Comparison of ENCODE assay signal across 9 cellular contexts in genomic region chr1:228004331-228004871, GRCh38. TPM values are rescaled to one million over a fixed set of nuclear protein-coding genes. Genes with fewer than 3 reads are reported as not detected.
DNase-seq lines count a peak whose midpoint lies in the region; ATAC-seq and TF ChIP-seq lines count a peak whose summit lies in the region.
"Had no signal": no experiment of that assay in that cellular context is flagged by ENCODE, and none has a peak within 500 bp of the region (broad histone marks: within the 10 kb centered on the region; RNA-seq: fewer than 3 reads in every experiment).

No MANE protein-coding gene starts in this region.

- peak in 1 of 2 experiments; percentile 26 for DNase-seq in Caco-2
- no peak for DNase-seq in RWPE2 (ENCODE audit: low spot score)
- no peak for DNase-seq in heart left ventricle
- peak in 1 of 2 donors; percentile 30 for DNase-seq in stimulated activated naive CD8-positive, alpha-beta T cell treated with anti-CD3 and anti-CD28 coated beads, Interleukin-15, amount 100 ng/mL, for 72 hours
- no peak for DNase-seq in globus pallidus (ENCODE audit: low spot score)
- no peak for DNase-seq in CD14-positive monocyte (ENCODE audit: low spot score)
- no peak for DNase-seq in nucleus accumbens (lab: John Stamatoyannopoulos, UW)

- no peak overlapping the region for H3K4me3 ChIP-seq in Caco-2 (ENCODE audit: low read depth, low read length)
- no peak overlapping the region for H3K4me3 ChIP-seq in RWPE2 (ENCODE audit: severe bottlenecking)
- no peak overlapping the region for H3K4me3 ChIP-seq in heart left ventricle

- no peaks in the 10 kb centered on the region for H3K36me3 Mint-ChIP-seq in Caco-2 (ENCODE audit: insufficient read depth, unreplicated experiment)
- H3K36me3 Mint-ChIP-seq in CD14-positive monocyte, result no peaks in the 10 kb centered on the region

- H3K27me3 ChIP-seq in Caco-2 (replicated peaks; ENCODE audit: control insufficient read depth, insufficient read depth, low read length), result no peaks in the 10 kb centered on the region; the same call in none of the 2 replicates
- H3K27me3 ChIP-seq in RWPE2 (ENCODE audit: insufficient read depth, poor library complexity, severe bottlenecking), result peaks cover 13% of the 10 kb centered on the region
- H3K27me3 ChIP-seq in heart left ventricle, result peaks cover 43 to 77% (median 63%) of the 10 kb centered on the region in 9 donors

- H3K4me3 Mint-ChIP-seq in Caco-2 (ENCODE audit: unreplicated experiment) (no peak overlapping the region), CD14-positive monocyte (peak overlapping the region in 1 of 2 donors; percentile 60)
- H3K4me3 Mint-ChIP-seq in stimulated activated naive CD8-positive, alpha-beta T cell treated with anti-CD3 and anti-CD28 coated beads, Interleukin-15, amount 100 ng/mL, for 72 hours, result peak overlapping the region in 1 of 2 donors; percentile 44

- CTCF ChIA-PET in Caco-2 (lab: Charles Lee), result interaction anchor here (0.6 to 0.7 kb wide), 3 partner anchors 13 to 200 kb away, joined by 3 read pairs; no protein-coding TSS in a partner anchor

- H3K4me1 ChIP-seq in Caco-2, result 0 out of 2 replicates have a peak, but pooled peaks cover 4% of the 10 kb centered on the region
- H3K4me1 ChIP-seq in RWPE2 (ENCODE audit: insufficient read depth, poor library complexity, severe bottlenecking), result no peaks in the 10 kb centered on the region
- H3K4me1 ChIP-seq in heart left ventricle, result peaks cover 0 to 16% (median 0%) of the 10 kb centered on the region in 12 donors

- peak; percentile 40 for ATAC-seq in GM21367 (IDR thresholded peaks at IDR 0.05; ENCODE audit: unreplicated experiment)
- ATAC-seq in RWPE2 (ENCODE audit: low read depth), result peak; percentile 54; the same call in 2 of the 3 replicates
- peak in 1 of 4 donors; percentile 58 for ATAC-seq in heart left ventricle
- peak; percentile 52 for ATAC-seq in stimulated activated naive CD8-positive, alpha-beta T cell treated with anti-CD3 and anti-CD28 coated beads, Interleukin-15, amount 100 ng/mL, for 72 hours

- intact Hi-C loops in Caco-2 (cut with micrococcal nuclease; ENCODE audit: unreplicated experiment), result loop anchor here (1.0 kb wide), 1 partner anchor 70 kb away; no protein-coding TSS in a partner anchor
- intact Hi-C loops in heart left ventricle (cut with DNase I), result loop anchor here in 1 of 10 donors (5.0 kb wide), 1 partner anchor 73 kb away; no protein-coding TSS in a partner anchor
- intact Hi-C loops in CD14-positive monocyte (cut with micrococcal nuclease), result no loop called here

- H3K36me3 ChIP-seq in Caco-2 (ENCODE audit: control insufficient read depth, insufficient read depth, low read length) (no peaks in the 10 kb centered on the region), RWPE2 (ENCODE audit: low read depth) (no peaks in the 10 kb centered on the region), heart left ventricle (no peaks in the 10 kb centered on the region)

- TF ChIP-seq CTCF in Caco-2 (IDR thresholded peaks at IDR 0.05; ENCODE audit: insufficient read depth in 1 of 2, low read depth in 1 of 2, low read length in 1 of 2, severe bottlenecking in 1 of 2, unreplicated experiment in 1 of 2), result peak; percentile 35 to 56
- TF ChIP-seq CTCF in RWPE2 (IDR thresholded peaks at IDR 0.05; ENCODE audit: poor library complexity, severe bottlenecking), result peak; percentile 38
- peak in 8 of 12 donors; percentile 5 to 38 (median 30) for TF ChIP-seq CTCF in heart left ventricle (IDR thresholded peaks at IDR 0.05)
- no peak for TF ChIP-seq CTCF in CD14-positive monocyte (IDR thresholded peaks at IDR 0.05)

- H3K27ac ChIP-seq in RWPE2 (ENCODE audit: poor library complexity, severe bottlenecking) (no peak overlapping the region), heart left ventricle (no peak overlapping the region)
- H3K27ac ChIP-seq: KMS-11 had no signal

- H3K27ac Mint-ChIP-seq in Caco-2 (ENCODE audit: unreplicated experiment), result no peak overlapping the region
- no peak overlapping the region for H3K27ac Mint-ChIP-seq in stimulated activated naive CD8-positive, alpha-beta T cell treated with anti-CD3 and anti-CD28 coated beads, Interleukin-15, amount 100 ng/mL, for 72 hours
- peak overlapping the region in 1 of 7 donors; percentile 54 for H3K27ac Mint-ChIP-seq in CD14-positive monocyte

- 14 to 21% (median 17%) methylated on average over 11 to 13 of the region's 13 CpGs for WGBS in heart left ventricle, 4 donors

- BruUV-seq in Caco-2 (replicated peaks; lab: Mats Ljungman, UMichigan), result no TSS peak

- no peak for TF ChIP-seq POLR2A in heart left ventricle (IDR thresholded peaks at IDR 0.05)

- POLR2A ChIA-PET in Caco-2 (lab: Charles Lee), result no interaction called here

- H3K9me3 ChIP-seq in Caco-2, result no peaks in the 10 kb centered on the region
- H3K9me3 ChIP-seq in RWPE2 (ENCODE audit: severe bottlenecking), result no peaks in the 10 kb centered on the region
- no peaks in the 10 kb centered on the region for H3K9me3 ChIP-seq in heart left ventricle

- H3K4me1 Mint-ChIP-seq in Caco-2 (ENCODE audit: low read depth, unreplicated experiment), result no peaks in the 10 kb centered on the region
- peaks cover 40% of the 10 kb centered on the region for H3K4me1 Mint-ChIP-seq in stimulated activated naive CD8-positive, alpha-beta T cell treated with anti-CD3 and anti-CD28 coated beads, Interleukin-15, amount 100 ng/mL, for 72 hours
- H3K4me1 Mint-ChIP-seq in CD14-positive monocyte, result no peaks in the 10 kb centered on the region

- H3K27me3 Mint-ChIP-seq in Caco-2 (ENCODE audit: insufficient read depth, unreplicated experiment) (peaks cover 18% of the 10 kb centered on the region), CD14-positive monocyte (ENCODE audit: low read depth in 3 of 3) (peaks cover 50 to 69% (median 54%) of the 10 kb centered on the region in 3 donors)
- H3K27me3 Mint-ChIP-seq in stimulated activated naive CD8-positive, alpha-beta T cell treated with anti-CD3 and anti-CD28 coated beads, Interleukin-15, amount 100 ng/mL, for 72 hours, result peaks cover 90% of the 10 kb centered on the region

- H3K9me3 Mint-ChIP-seq in Caco-2 (ENCODE audit: unreplicated experiment), result no peaks in the 10 kb centered on the region
- H3K9me3 Mint-ChIP-seq in stimulated activated naive CD8-positive, alpha-beta T cell treated with anti-CD3 and anti-CD28 coated beads, Interleukin-15, amount 100 ng/mL, for 72 hours, result no peaks in the 10 kb centered on the region
- peaks cover 0 to 10% (median 0%) of the 10 kb centered on the region in 7 donors for H3K9me3 Mint-ChIP-seq in CD14-positive monocyte

RNA-seq across cellular contexts. Expression of gene WNT3A, which starts 2.4 kb away (rescaled TPM):
- total RNA-seq in Caco-2 (2022) (0.09 TPM in 2 replicates), heart left ventricle (not detected)
- polyA plus RNA-seq in heart left ventricle (not detected), CD14-positive monocyte (not detected)

RNA-seq across cellular contexts. Expression of gene WNT9A, which starts 56.7 kb away (rescaled TPM):
- total RNA-seq in Caco-2 (2022), result 0.32 and 0.68 TPM in 2 replicates
- 10 to 100 TPM in 4 of 9 donors, 1 to 10 TPM in 4, under 1 TPM in 1; 0.54 to 29.8 (median 2.5) TPM for total RNA-seq in heart left ventricle
- 1 to 10 TPM in 1 of 2 donors, under 1 TPM in 1; 0.54 to 1.3 TPM for polyA plus RNA-seq in heart left ventricle
- polyA plus RNA-seq in CD14-positive monocyte, result not detected
